In genomic region chr6:143215785-143216184, GRCh38 we compare ENCODE assay signal across 21 cellular contexts.
A peak's percentile ranks its signal among the peaks of the same experiment; 100 is the strongest.
DNase-seq lines count a peak whose midpoint lies in the region; ATAC-seq and TF ChIP-seq lines count a peak whose summit lies in the region.
"Had no signal": no experiment of that assay in that cellular context is flagged by ENCODE, and none has a peak within 500 bp of the region (broad histone marks: within the 10 kb centered on the region; RNA-seq: fewer than 3 reads in every experiment).

No MANE protein-coding gene starts in this region.

- H3K27me3 ChIP-seq in heart left ventricle (no peaks in the 10 kb centered on the region), right atrium auricular region (no peaks in the 10 kb centered on the region), gastrocnemius medialis (no peaks in the 10 kb centered on the region)
- H3K27me3 ChIP-seq: BLaER1 had no signal

- no peaks in the 10 kb centered on the region for H3K36me3 ChIP-seq in heart left ventricle
- H3K36me3 ChIP-seq in right atrium auricular region, result no peaks in the 10 kb centered on the region
- H3K36me3 ChIP-seq in gastrocnemius medialis, result no peaks in the 10 kb centered on the region
- H3K36me3 ChIP-seq: BLaER1, HAP-1 had no signal

- H3K4me1 ChIP-seq in heart left ventricle (peaks cover 0 to 46% (median 20%) of the 10 kb centered on the region in 12 donors), right atrium auricular region (peaks cover 0 to 27% of the 10 kb centered on the region in 2 donors), gastrocnemius medialis (peaks cover 17 to 19% of the 10 kb centered on the region in 2 donors)
- H3K4me1 ChIP-seq: BLaER1, Caco-2, HAP-1 had no signal

- H3K4me3 ChIP-seq in heart left ventricle, result no peak overlapping the region
- no peak overlapping the region for H3K4me3 ChIP-seq in right atrium auricular region
- no peak overlapping the region for H3K4me3 ChIP-seq in gastrocnemius medialis
- H3K4me3 ChIP-seq: BLaER1, GM12878, HAP-1 had no signal

- H3K9me3 ChIP-seq in heart left ventricle, result no peaks in the 10 kb centered on the region
- H3K9me3 ChIP-seq in right atrium auricular region, result no peaks in the 10 kb centered on the region
- no peaks in the 10 kb centered on the region for H3K9me3 ChIP-seq in gastrocnemius medialis
- H3K9me3 ChIP-seq: BLaER1, Caco-2, HAP-1 had no signal

- peak overlapping the region in 5 of 12 donors; percentile 25 to 71 (median 62) for H3K27ac ChIP-seq in heart left ventricle
- H3K27ac ChIP-seq in right atrium auricular region, result peak overlapping the region in 1 of 2 donors; percentile 27
- peak overlapping the region in 3 of 4 donors; percentile 3 to 14 (median 8) for H3K27ac ChIP-seq in gastrocnemius medialis
- H3K27ac ChIP-seq: 22Rv1, BLaER1, C4-2B had no signal

- TF ChIP-seq POLR2A in heart left ventricle (IDR thresholded peaks at IDR 0.05) (no peak), gastrocnemius medialis (IDR thresholded peaks at IDR 0.05) (no peak)

- TF ChIP-seq CTCF in heart left ventricle (IDR thresholded peaks at IDR 0.05) (no peak), right atrium auricular region (IDR thresholded peaks at IDR 0.05) (no peak), gastrocnemius medialis (IDR thresholded peaks at IDR 0.05 in 4 of 5, conservative IDR thresholded peaks at IDR 0.05 in 1 of 5) (no peak)

- intact Hi-C loops in heart left ventricle (cut with DNase I) (no loop called here), gastrocnemius medialis (cut with DNase I; ENCODE audit: low total_unique reads) (no loop called here)

- ATAC-seq in heart left ventricle (peak in 3 of 4 donors; percentile 31 to 84 (median 69)), gastrocnemius medialis (peak in 1 of 2 donors; percentile 42)
- ATAC-seq: CD8-positive, alpha-beta T cell; GM12878 had no signal

- WGBS in heart left ventricle, 4 donors, result 16 to 38% (median 30%) methylated on average over 1 of the region's 1 CpG

- in situ Hi-C loops in gastrocnemius medialis (cut with MboI; ENCODE audit: low sequenced_read_pairs in 4 of 4), result no loop called here

- no peak for DNase-seq in heart left ventricle
- no peak for DNase-seq in right atrium auricular region (ENCODE audit: low spot score)
- peak; percentile 24 for DNase-seq in LHCN-M2 (ENCODE audit: low read depth)
- peak; percentile 73 for DNase-seq in myocyte (ENCODE audit: low read depth)
- no peak for DNase-seq in gastrocnemius medialis
- DNase-seq in DMS153 (lab: John Stamatoyannopoulos, UW), result no peak
- DNase-seq in SIG-M5 (lab: John Stamatoyannopoulos, UW), result no peak
- DNase-seq in GM19238 (ENCODE audit: insufficient read length, low spot score), result no peak
- DNase-seq: Caco-2; CD4-positive, CD25-positive, alpha-beta regulatory T cell; CD8-positive, alpha-beta T cell; DMS79; EL; GDM1; GOT3; HFFc6 had no signal

Comparison
In these comparisons a context has a peak if more than half of its experiments do, and no peak if none do; other contexts are left out.
1. DNase-seq: peak in LHCN-M2 (single experiment) and myocyte (single experiment); none in heart left ventricle (0 of 5), right atrium auricular region (single experiment), gastrocnemius medialis (0 of 2), DMS153 (single experiment), SIG-M5 (single experiment) and GM19238 (single experiment).